7 cellular contexts compared by ENCODE assay signal in genomic region chr1:15684042-15684461, GRCh38. TPM values are rescaled to one million over a fixed set of nuclear protein-coding genes. Genes with fewer than 3 reads are reported as not detected.
A peak's percentile ranks its signal among the peaks of the same experiment; 100 is the strongest.
DNase-seq lines count a peak whose midpoint lies in the region; ATAC-seq, FAIRE-seq and TF ChIP-seq lines count a peak whose summit lies in the region.

A gene with protein sequence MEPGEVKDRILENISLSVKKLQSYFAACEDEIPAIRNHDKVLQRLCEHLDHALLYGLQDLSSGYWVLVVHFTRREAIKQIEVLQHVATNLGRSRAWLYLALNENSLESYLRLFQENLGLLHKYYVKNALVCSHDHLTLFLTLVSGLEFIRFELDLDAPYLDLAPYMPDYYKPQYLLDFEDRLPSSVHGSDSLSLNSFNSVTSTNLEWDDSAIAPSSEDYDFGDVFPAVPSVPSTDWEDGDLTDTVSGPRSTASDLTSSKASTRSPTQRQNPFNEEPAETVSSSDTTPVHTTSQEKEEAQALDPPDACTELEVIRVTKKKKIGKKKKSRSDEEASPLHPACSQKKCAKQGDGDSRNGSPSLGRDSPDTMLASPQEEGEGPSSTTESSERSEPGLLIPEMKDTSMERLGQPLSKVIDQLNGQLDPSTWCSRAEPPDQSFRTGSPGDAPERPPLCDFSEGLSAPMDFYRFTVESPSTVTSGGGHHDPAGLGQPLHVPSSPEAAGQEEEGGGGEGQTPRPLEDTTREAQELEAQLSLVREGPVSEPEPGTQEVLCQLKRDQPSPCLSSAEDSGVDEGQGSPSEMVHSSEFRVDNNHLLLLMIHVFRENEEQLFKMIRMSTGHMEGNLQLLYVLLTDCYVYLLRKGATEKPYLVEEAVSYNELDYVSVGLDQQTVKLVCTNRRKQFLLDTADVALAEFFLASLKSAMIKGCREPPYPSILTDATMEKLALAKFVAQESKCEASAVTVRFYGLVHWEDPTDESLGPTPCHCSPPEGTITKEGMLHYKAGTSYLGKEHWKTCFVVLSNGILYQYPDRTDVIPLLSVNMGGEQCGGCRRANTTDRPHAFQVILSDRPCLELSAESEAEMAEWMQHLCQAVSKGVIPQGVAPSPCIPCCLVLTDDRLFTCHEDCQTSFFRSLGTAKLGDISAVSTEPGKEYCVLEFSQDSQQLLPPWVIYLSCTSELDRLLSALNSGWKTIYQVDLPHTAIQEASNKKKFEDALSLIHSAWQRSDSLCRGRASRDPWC (plus strand): TSS chr1:15684320. CDS start chr1:15684559, 239 bp downstream.

- TF ChIP-seq CTCF in MCF 10A (IDR thresholded peaks at IDR 0.05; ENCODE audit: unreplicated experiment): no peak
- TF ChIP-seq CTCF in spleen (IDR thresholded peaks at IDR 0.05 in 8 of 11, conservative IDR thresholded peaks at IDR 0.05 in 3 of 11): no peak

- peak within 1 kb of the TSS; percentile 84 to 98 (median 94) for H3K27ac ChIP-seq in spleen

- TF ChIP-seq POLR2A in spleen (IDR thresholded peaks at IDR 0.05): peak in 1 of 3 donors; percentile 8

- H3K36me3 Mint-ChIP-seq in MCF 10A (ENCODE audit: insufficient read depth, unreplicated experiment): peaks cover 6% of the 10 kb centered on the region

- DNase-seq in GM18507 (ENCODE audit: extremely low spot score, insufficient read length, low read depth) (peak; percentile 63), T-helper 9 cell (peak; percentile 35), MCF 10A (ENCODE audit: unreplicated experiment) (no peak), iPS-NIHi11 (ENCODE audit: low spot score) (peak; percentile 92), spleen (peak; percentile 91)

- intact Hi-C loops in MCF 10A (cut with micrococcal nuclease) (no loop called here), spleen (cut with DNase I; ENCODE audit: low total_unique reads) (no loop called here)

- FAIRE-seq in GM18507 (lab: Jason Lieb, UNC): peak; percentile 12

- H3K27ac Mint-ChIP-seq in MCF 10A (ENCODE audit: low read depth, unreplicated experiment): peak within 1 kb of the TSS; percentile 99

- WGBS in spleen, 5 donors: 0 to 2% (median 0%) methylated on average over 4 to 52 of the region's 52 CpGs

- H3K9me3 Mint-ChIP-seq in MCF 10A (ENCODE audit: unreplicated experiment): no peaks in the 10 kb centered on the region

- H3K27me3 ChIP-seq in spleen (replicated peaks in 1 of 7): no peaks in the 10 kb centered on the region

- peak within 1 kb of the TSS; percentile 35 to 91 (median 66) for H3K4me3 ChIP-seq in spleen

- ATAC-seq in HG03571 (IDR thresholded peaks at IDR 0.05; ENCODE audit: unreplicated experiment): peak; percentile 66
- no peak for ATAC-seq in HG02884 (IDR thresholded peaks at IDR 0.05; ENCODE audit: unreplicated experiment)

- BruUV-seq in MCF 10A (replicated peaks; lab: Mats Ljungman, UMichigan): no TSS peak

- H3K4me3 Mint-ChIP-seq in MCF 10A (ENCODE audit: unreplicated experiment): peak within 1 kb of the TSS; percentile 79

- H3K36me3 ChIP-seq in spleen: peaks cover 0 to 5% (median 0%) of the 10 kb centered on the region in 6 donors

- peaks cover 40% of the 10 kb centered on the region for H3K4me1 Mint-ChIP-seq in MCF 10A (ENCODE audit: insufficient read depth, unreplicated experiment)

- H3K9me3 ChIP-seq in spleen: no peaks in the 10 kb centered on the region

- peaks cover 11 to 79% (median 44%) of the 10 kb centered on the region in 6 donors for H3K4me1 ChIP-seq in spleen

- POLR2A ChIA-PET in MCF 10A (lab: Yijun Ruan, JAX): interaction anchor here (0.6 to 4.0 kb wide), 4 partner anchors 19 to 82 kb away, joined by 3 to 19 read pairs (median 6); no protein-coding TSS in a partner anchor

- no peaks in the 10 kb centered on the region for H3K27me3 Mint-ChIP-seq in MCF 10A (ENCODE audit: insufficient read depth, unreplicated experiment)

- CTCF ChIA-PET in MCF 10A (lab: Yijun Ruan, JAX): interaction anchor here (1.0 kb wide), 1 partner anchor 88 kb away, joined by 4 read pairs; no protein-coding TSS in a partner anchor

RNA-seq across cellular contexts. Expression of the gene that starts here (rescaled TPM):
- total RNA-seq in MCF 10A (2022) (51.5 and 65.8 TPM in 2 replicates), spleen (10 to 100 TPM; 59.1 to 96.0 (median 65.8) TPM)
- 10 to 100 TPM; 25.9 to 54.1 (median 37.1) TPM for polyA plus RNA-seq in spleen
